In genomic region chr3:33732394-33732793, GRCh38 we compare ENCODE assay signal across 11 cellular contexts. TPM values are rescaled to one million over a fixed set of nuclear protein-coding genes. Genes with fewer than 3 reads are reported as not detected.
A peak's percentile ranks its signal among the peaks of the same experiment; 100 is the strongest.
DNase-seq lines count a peak whose midpoint lies in the region; ATAC-seq, FAIRE-seq and TF ChIP-seq lines count a peak whose summit lies in the region.
"Had no signal": no experiment of that assay in that cellular context is flagged by ENCODE, and none has a peak within 500 bp of the region (broad histone marks: within the 10 kb centered on the region; RNA-seq: fewer than 3 reads in every experiment).

No MANE protein-coding gene starts in this region.

- DNase-seq in GM23338 (ENCODE audit: low spot score) (peak; percentile 24), keratinocyte (ENCODE audit: low read depth, low spot score) (no peak), NCI-H510A (lab: John Stamatoyannopoulos, UW) (no peak), NCI-H345 treated with DMSO at 0.1 percent for 48 hours (lab: John Stamatoyannopoulos, UW; ENCODE audit: unreplicated experiment) (no peak), middle frontal gyrus (ENCODE audit: extremely low spot score, low spot score) (no peak), GM19240 (ENCODE audit: insufficient read length, low spot score) (no peak)
- peak; percentile 16 to 22 for DNase-seq in activated CD4-positive, alpha-beta T cell treated with anti-CD3 and anti-CD28 coated beads, Interleukin-2, amount 50 U/mL, for 48 hours
- DNase-seq: NCI-H524 treated with DMSO at 0.1 percent for 48 hours, T-helper 9 cell had no signal

- FAIRE-seq in keratinocyte (lab: Jason Lieb, UNC) = no peak

- peaks cover 9% of the 10 kb centered on the region for H3K36me3 ChIP-seq in GM23338 (ENCODE audit: insufficient read depth)
- no peaks in the 10 kb centered on the region for H3K36me3 ChIP-seq in keratinocyte (ENCODE audit: control insufficient read depth in 2 of 2, extremely low read depth in 1 of 2, insufficient read depth in 2 of 2, low read length in 2 of 2)

- H2AFZ ChIP-seq in GM23338 (no peak overlapping the region), keratinocyte (ENCODE audit: control insufficient read depth, low read length) (no peak overlapping the region)

- H3K4me3 Mint-ChIP-seq in GM23338 = no peak overlapping the region
- H3K4me3 Mint-ChIP-seq: activated naive CD8-positive, alpha-beta T cell had no signal

- H4K20me1 ChIP-seq in GM23338 (replicated peaks; ENCODE audit: insufficient read depth) = no peaks in the 10 kb centered on the region
- H4K20me1 ChIP-seq in keratinocyte (ENCODE audit: control insufficient read depth, extremely low read depth, insufficient read depth, low read length) = no peaks in the 10 kb centered on the region

- ATAC-seq in GM23338 = no peak

- no peak overlapping the region for H3K4me3 ChIP-seq in GM23338
- H3K4me3 ChIP-seq in keratinocyte (ENCODE audit: control insufficient read depth in 2 of 3, extremely low read depth in 1 of 3, insufficient read depth in 2 of 3, low read depth in 1 of 3, low read length in 3 of 3) = no peak overlapping the region

- H3K4me1 ChIP-seq in GM23338 (ENCODE audit: insufficient read depth) = no peaks in the 10 kb centered on the region
- no peaks in the 10 kb centered on the region for H3K4me1 ChIP-seq in keratinocyte (ENCODE audit: control insufficient read depth, extremely low read depth, insufficient read depth, low read length)

- TF ChIP-seq CTCF in C4-2B (conservative IDR thresholded peaks at IDR 0.05) (peak; percentile 37), GM23338 (conservative IDR thresholded peaks at IDR 0.05; ENCODE audit: low read depth in 2 of 2) (peak; percentile 26 to 55), keratinocyte (optimal IDR thresholded peaks at IDR 0.05 in 1 of 3, IDR thresholded peaks at IDR 0.05 in 1 of 3, conservative IDR thresholded peaks at IDR 0.05 in 1 of 3; ENCODE audit: extremely low read depth in 1 of 3, insufficient read depth in 2 of 3, low read length in 3 of 3) (peak in 2 of 3 experiments; percentile 15 to 31)

- peaks cover 4% of the 10 kb centered on the region for H3K27me3 Mint-ChIP-seq in GM23338 (ENCODE audit: insufficient read depth, low read depth, poor library complexity)
- H3K27me3 Mint-ChIP-seq: activated naive CD8-positive, alpha-beta T cell had no signal

- peaks cover 11% of the 10 kb centered on the region; the same call in 1 of the 3 replicates for H3K36me3 Mint-ChIP-seq in GM23338 (ENCODE audit: low read depth)

- H3K27me3 ChIP-seq in GM23338 (ENCODE audit: insufficient read depth) = no peaks in the 10 kb centered on the region
- no peaks in the 10 kb centered on the region for H3K27me3 ChIP-seq in keratinocyte (ENCODE audit: control insufficient read depth, extremely low read depth, insufficient read depth, low read length)

- H3K4me1 Mint-ChIP-seq in GM23338 = no peaks in the 10 kb centered on the region

- H3K27ac Mint-ChIP-seq in GM23338 = no peak overlapping the region
- H3K27ac Mint-ChIP-seq: activated naive CD8-positive, alpha-beta T cell had no signal

- H3K79me2 ChIP-seq in GM23338 (replicated peaks; ENCODE audit: insufficient read depth) (no peaks in the 10 kb centered on the region), keratinocyte (ENCODE audit: control insufficient read depth, insufficient read depth, low read length) (no peaks in the 10 kb centered on the region)

- no peaks in the 10 kb centered on the region for H3K9me2 ChIP-seq in GM23338 (ENCODE audit: insufficient read depth)

- dilution Hi-C loops in keratinocyte (cut with MboI; ENCODE audit: extremely low pct_ligation_motif_present, low sequenced_read_pairs) = no loop called here

- no peak overlapping the region for H3K9ac ChIP-seq in keratinocyte (ENCODE audit: control insufficient read depth, extremely low read depth, insufficient read depth, low read length)

- H3F3A ChIP-seq in GM23338 (replicated peaks; ENCODE audit: low read depth) = no peaks in the 10 kb centered on the region

- no peak overlapping the region for H3K4me2 ChIP-seq in GM23338
- no peak overlapping the region for H3K4me2 ChIP-seq in keratinocyte (ENCODE audit: control insufficient read depth, extremely low read depth, insufficient read depth, low read depth, low read length)

- H3K27ac ChIP-seq in C4-2B (no peak overlapping the region), GM23338 (ENCODE audit: low read depth) (no peak overlapping the region), keratinocyte (ENCODE audit: control insufficient read depth, insufficient read depth, low read length) (no peak overlapping the region)

- H3K9me3 ChIP-seq in keratinocyte (ENCODE audit: control insufficient read depth, low read depth, low read length) = no peaks in the 10 kb centered on the region

- peaks cover 21% of the 10 kb centered on the region for H3K9me3 Mint-ChIP-seq in GM23338

- H3K9me1 ChIP-seq in keratinocyte (ENCODE audit: control insufficient read depth, extremely low read depth, insufficient read depth, low read length) = no peaks in the 10 kb centered on the region

TF ChIP-seq in GM23338, 12 proteins besides CTCF, POLR2A, EP300 and RAD21:
- no peak for TF ChIP-seq EZH2 (IDR thresholded peaks at IDR 0.05; ENCODE audit: low read depth, unreplicated experiment)
- 0 out of 2 replicates have a peak, but pooled peaks have one; percentile 8 for TF ChIP-seq CREB1 (CRISPR knock-in tag; IDR thresholded peaks at IDR 0.05; ENCODE audit: low read depth)

RNA-seq across cellular contexts. Expression of gene CLASP2, which starts 14.3 kb away (rescaled TPM):
- total RNA-seq in GM23338 (2014; rRNA removed; shearing (Covaris generic)) = 67.5 and 74.6 TPM in 2 replicates
- 9.7 and 12.8 TPM in 2 replicates for polyA plus RNA-seq in GM23338 (2016; fragmentation: Nextera tagmentation; extraction: Ambion mirVana)
- polyA plus RNA-seq in keratinocyte = 31.4 to 49.5 TPM (median 34.4 TPM) in 3 replicates
- polyA plus RNA-seq in keratinocyte (2011; ENCODE audit: low read depth) = 34.1 TPM
- 15.1 and 32.0 TPM in 2 replicates for polyA plus RNA-seq in keratinocyte (2011; cell fraction: cytosol; rRNA removed)
- 48.3 and 55.2 TPM in 2 replicates for polyA plus RNA-seq in keratinocyte (2011; cell fraction: nucleus; rRNA removed)
- polyA plus RNA-seq in keratinocyte (2012; ENCODE audit: low replicate concordance) = 17.3 and 25.4 TPM in 2 replicates
- polyA minus RNA-seq in keratinocyte = 34.3 to 123 TPM (median 70.2 TPM) in 3 replicates
- 40.1 TPM for polyA minus RNA-seq in keratinocyte (2011; cell fraction: cytosol; rRNA and poly(A)+ RNA removed)
- polyA minus RNA-seq in keratinocyte (2011; cell fraction: nucleus; rRNA and poly(A)+ RNA removed) = 110 and 223 TPM in 2 replicates

Comparison
In these comparisons a context has a peak if more than half of its experiments do, and no peak if none do; other contexts are left out.
1. DNase-seq: peak in GM23338 (single experiment) and activated CD4-positive, alpha-beta T cell treated with anti-CD3 and anti-CD28 coated beads, Interleukin-2, amount 50 U/mL, for 48 hours (2 of 2); none in keratinocyte (single experiment), NCI-H510A (single experiment), NCI-H345 treated with DMSO at 0.1 percent for 48 hours (single experiment), middle frontal gyrus (single experiment) and GM19240 (single experiment).
2. Peak in every context shown above with its lines, with median percentiles within 50 percentile points of each other: CTCF ChIP-seq.